ENCODE assay signal across 1 cellular context in the genomic region with DNA sequence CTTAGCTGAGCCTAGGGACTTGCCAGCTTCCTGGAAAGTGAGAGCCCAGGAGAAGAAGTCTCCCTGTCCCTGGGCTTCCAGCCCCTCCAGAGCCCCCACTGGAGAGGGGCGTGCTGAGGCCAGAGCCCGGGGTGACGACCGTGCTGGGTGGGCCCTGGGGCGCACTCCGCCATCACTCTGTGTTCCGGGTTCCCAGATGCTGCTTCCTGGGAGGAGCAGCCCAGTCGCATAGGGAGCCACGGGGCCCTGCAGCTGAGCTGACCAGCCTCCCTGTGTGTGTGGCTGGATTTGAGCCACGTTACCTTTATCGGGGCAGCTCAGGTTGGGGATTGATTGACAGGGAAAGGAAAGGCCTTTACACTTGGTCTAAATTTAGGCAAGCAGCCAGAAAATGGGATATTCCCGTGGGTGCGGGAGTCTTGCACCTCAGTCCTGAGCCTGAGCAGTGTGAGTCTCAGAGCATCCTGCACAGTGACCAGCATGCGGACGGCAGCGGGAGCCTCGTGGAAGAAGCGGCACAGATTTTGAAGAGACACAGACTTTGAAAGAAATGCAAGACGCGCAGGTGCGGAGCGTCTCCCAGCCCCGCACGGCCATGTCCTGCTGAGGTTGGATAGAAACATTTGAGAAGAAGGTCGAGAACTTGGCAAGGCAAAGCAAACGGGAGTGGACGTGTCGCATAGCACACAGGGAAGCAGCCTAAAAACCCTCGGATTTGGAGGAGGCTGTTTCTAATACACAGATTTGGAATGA.
TF ChIP-seq lines count a peak whose summit lies in the region.

No MANE protein-coding gene starts in this region.

TF ChIP-seq in HepG2, 621 proteins besides CTCF, POLR2A, EP300 and RAD21 (continued from another document):
- TF ChIP-seq, protein P1, sequence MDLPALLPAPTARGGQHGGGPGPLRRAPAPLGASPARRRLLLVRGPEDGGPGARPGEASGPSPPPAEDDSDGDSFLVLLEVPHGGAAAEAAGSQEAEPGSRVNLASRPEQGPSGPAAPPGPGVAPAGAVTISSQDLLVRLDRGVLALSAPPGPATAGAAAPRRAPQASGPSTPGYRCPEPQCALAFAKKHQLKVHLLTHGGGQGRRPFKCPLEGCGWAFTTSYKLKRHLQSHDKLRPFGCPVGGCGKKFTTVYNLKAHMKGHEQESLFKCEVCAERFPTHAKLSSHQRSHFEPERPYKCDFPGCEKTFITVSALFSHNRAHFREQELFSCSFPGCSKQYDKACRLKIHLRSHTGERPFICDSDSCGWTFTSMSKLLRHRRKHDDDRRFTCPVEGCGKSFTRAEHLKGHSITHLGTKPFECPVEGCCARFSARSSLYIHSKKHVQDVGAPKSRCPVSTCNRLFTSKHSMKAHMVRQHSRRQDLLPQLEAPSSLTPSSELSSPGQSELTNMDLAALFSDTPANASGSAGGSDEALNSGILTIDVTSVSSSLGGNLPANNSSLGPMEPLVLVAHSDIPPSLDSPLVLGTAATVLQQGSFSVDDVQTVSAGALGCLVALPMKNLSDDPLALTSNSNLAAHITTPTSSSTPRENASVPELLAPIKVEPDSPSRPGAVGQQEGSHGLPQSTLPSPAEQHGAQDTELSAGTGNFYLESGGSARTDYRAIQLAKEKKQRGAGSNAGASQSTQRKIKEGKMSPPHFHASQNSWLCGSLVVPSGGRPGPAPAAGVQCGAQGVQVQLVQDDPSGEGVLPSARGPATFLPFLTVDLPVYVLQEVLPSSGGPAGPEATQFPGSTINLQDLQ (CRISPR knock-in tag; IDR thresholded peaks at IDR 0.05) = peak; percentile 52; the same call in 1 of the 2 replicates
- TF ChIP-seq ZNF253 (CRISPR knock-in tag; IDR thresholded peaks at IDR 0.05; ENCODE audit: borderline replicate concordance) = peak; percentile 39; the same call in 1 of the 2 replicates
